28 cellular contexts compared by ENCODE assay signal in genomic region chr15:65598468-65598867, GRCh38. TPM values are rescaled to one million over a fixed set of nuclear protein-coding genes. Genes with fewer than 3 reads are reported as not detected.
DNase-seq lines count a peak whose midpoint lies in the region; ATAC-seq and TF ChIP-seq lines count a peak whose summit lies in the region.
"Had no signal": no experiment of that assay in that cellular context is flagged by ENCODE, and none has a peak within 500 bp of the region (broad histone marks: within the 10 kb centered on the region; RNA-seq: fewer than 3 reads in every experiment).

No MANE protein-coding gene starts in this region.

- H4K5ac ChIP-seq in H9 (ENCODE audit: insufficient read length, low read depth, low read length) = no peak overlapping the region

- H3K27me3 Mint-ChIP-seq in activated CD4-positive, alpha-beta T cell treated with anti-CD3 and anti-CD28 coated beads, Interleukin-2, amount 10 ng/mL, durations not matched to agents 24 days and 14 days = no peaks in the 10 kb centered on the region
- H3K27me3 Mint-ChIP-seq in activated CD4-positive, alpha-beta T cell treated with anti-CD3 and anti-CD28 coated beads, Interleukin-2, amount 10 ng/mL, durations not matched to agents 7 days and 5 days = no peaks in the 10 kb centered on the region
- H3K27me3 Mint-ChIP-seq in H9 (ENCODE audit: low read depth) = no peaks in the 10 kb centered on the region
- no peaks in the 10 kb centered on the region for H3K27me3 Mint-ChIP-seq in WTC11 (ENCODE audit: low read depth)
- H3K27me3 Mint-ChIP-seq in osteocyte (ENCODE audit: unreplicated experiment) = no peaks in the 10 kb centered on the region
- H3K27me3 Mint-ChIP-seq: activated B cell treated with CpG ODN at 0.5 μM for 24 hours; B cell; CD8-positive, alpha-beta memory T cell; memory B cell had no signal

- no peak overlapping the region for H3K4me2 ChIP-seq in H9 (ENCODE audit: insufficient read depth, insufficient read length, low read length)

- WGBS in H9 (ENCODE audit: extremely low coverage, insufficient read length, low lambda C conversion rate) = 100% methylated on average over 2 of the region's 2 CpGs

- H3K23ac ChIP-seq in H9 (ENCODE audit: insufficient read length, low read depth, low read length) = no peak overlapping the region

- intact Hi-C loops in activated CD4-positive, alpha-beta T cell treated with anti-CD3 and anti-CD28 coated beads, Interleukin-2, amount 10 ng/mL, durations not matched to agents 24 days and 14 days (cut with micrococcal nuclease) = no loop called here
- intact Hi-C loops in left ventricle myocardium inferior (cut with micrococcal nuclease) = no loop called here

- no peak for ATAC-seq in WTC11
- ATAC-seq: left colon had no signal

- peak overlapping the region; percentile 23 for H3K27ac Mint-ChIP-seq in activated CD4-positive, alpha-beta T cell treated with anti-CD3 and anti-CD28 coated beads, Interleukin-2, amount 10 ng/mL, durations not matched to agents 24 days and 14 days
- H3K27ac Mint-ChIP-seq in activated CD4-positive, alpha-beta T cell treated with anti-CD3 and anti-CD28 coated beads, Interleukin-2, amount 10 ng/mL, durations not matched to agents 7 days and 5 days = no peak overlapping the region
- H3K27ac Mint-ChIP-seq in H9 = peak overlapping the region in 2 of 3 experiments; percentile 1 to 73; a peak in 2 of 7 replicates
- peak overlapping the region; percentile 25; the same call in 1 of the 2 replicates for H3K27ac Mint-ChIP-seq in WTC11
- peak overlapping the region; percentile 20 for H3K27ac Mint-ChIP-seq in osteocyte (ENCODE audit: unreplicated experiment)
- H3K27ac Mint-ChIP-seq: activated B cell treated with CpG ODN at 0.5 μM for 24 hours, B cell, memory B cell had no signal

- no peak overlapping the region for H3K18ac ChIP-seq in H9 (ENCODE audit: insufficient read length, low read depth, low read length)

- H3K79me2 ChIP-seq in H9 (ENCODE audit: insufficient read depth, low read length) = no peaks in the 10 kb centered on the region

- no peak overlapping the region for H3K56ac ChIP-seq in H9 (ENCODE audit: insufficient read length, low read depth, low read length)

- no peaks in the 10 kb centered on the region for H3K9me3 Mint-ChIP-seq in activated CD4-positive, alpha-beta T cell treated with anti-CD3 and anti-CD28 coated beads, Interleukin-2, amount 10 ng/mL, durations not matched to agents 24 days and 14 days
- H3K9me3 Mint-ChIP-seq in activated CD4-positive, alpha-beta T cell treated with anti-CD3 and anti-CD28 coated beads, Interleukin-2, amount 10 ng/mL, durations not matched to agents 7 days and 5 days = no peaks in the 10 kb centered on the region
- H3K9me3 Mint-ChIP-seq in H9 (no peaks in the 10 kb centered on the region), WTC11 (no peaks in the 10 kb centered on the region), osteocyte (ENCODE audit: unreplicated experiment) (no peaks in the 10 kb centered on the region)
- H3K9me3 Mint-ChIP-seq: activated B cell treated with CpG ODN at 0.5 μM for 24 hours; CD8-positive, alpha-beta memory T cell; memory B cell had no signal

- peaks cover 40% of the 10 kb centered on the region for H3K36me3 Mint-ChIP-seq in activated CD4-positive, alpha-beta T cell treated with anti-CD3 and anti-CD28 coated beads, Interleukin-2, amount 10 ng/mL, durations not matched to agents 24 days and 14 days (ENCODE audit: low read depth)
- peaks cover 32% of the 10 kb centered on the region for H3K36me3 Mint-ChIP-seq in activated CD4-positive, alpha-beta T cell treated with anti-CD3 and anti-CD28 coated beads, Interleukin-2, amount 10 ng/mL, durations not matched to agents 7 days and 5 days (ENCODE audit: low read depth)
- H3K36me3 Mint-ChIP-seq in H9 (ENCODE audit: insufficient read depth in 1 of 3, low read depth in 3 of 3) = peaks cover 3 to 83% (median 57%) of the 10 kb centered on the region in 3 experiments; a peak in 6 of 7 replicates
- H3K36me3 Mint-ChIP-seq in WTC11 = peaks cover 46% of the 10 kb centered on the region
- peaks cover 37% of the 10 kb centered on the region for H3K36me3 Mint-ChIP-seq in osteocyte (ENCODE audit: unreplicated experiment)

- H2BK12ac ChIP-seq in H9 (ENCODE audit: insufficient read length, low read depth, low read length) = no peak overlapping the region

- no peak overlapping the region for H3K9ac ChIP-seq in H9 (ENCODE audit: extremely low read depth, insufficient read length, low read length)

- H3K27ac ChIP-seq in H9 (ENCODE audit: insufficient read length, low read depth, low read length) (no peak overlapping the region), left ventricle myocardium inferior (replicated peaks) (no peak overlapping the region)
- H3K27ac ChIP-seq: neutrophil, prostate gland, sigmoid colon, SJCRH30 had no signal

- H3K4me3 ChIP-seq in left ventricle myocardium inferior = no peak overlapping the region
- H3K4me3 ChIP-seq: prostate gland, sigmoid colon, SJCRH30 had no signal

- H3K4me1 ChIP-seq in H9 (ENCODE audit: insufficient read depth, low read length) = no peaks in the 10 kb centered on the region
- H3K4me1 ChIP-seq in left ventricle myocardium inferior = peaks cover 8% of the 10 kb centered on the region
- H3K4me1 ChIP-seq: prostate gland, sigmoid colon, SJCRH30 had no signal

- POLR2A ChIA-PET in activated CD4-positive, alpha-beta T cell treated with anti-CD3 and anti-CD28 coated beads, Interleukin-2, amount 10 ng/mL, durations not matched to agents 7 days and 5 days (lab: Charles Lee) = no interaction called here
- POLR2A ChIA-PET in WTC11 (lab: Charles Lee) = interaction anchor here (1.0 kb wide), 1 partner anchor 12 kb away, joined by 3 read pairs; the partner anchor contains the start of gene INTS14

- H3T11ph ChIP-seq in H9 (ENCODE audit: low read length) = no peak overlapping the region

- no peak overlapping the region for H4K8ac ChIP-seq in H9 (replicated peaks; ENCODE audit: insufficient read length, low read depth, low read length)

- peaks cover 5% of the 10 kb centered on the region for H3K4me1 Mint-ChIP-seq in activated CD4-positive, alpha-beta T cell treated with anti-CD3 and anti-CD28 coated beads, Interleukin-2, amount 10 ng/mL, durations not matched to agents 24 days and 14 days
- H3K4me1 Mint-ChIP-seq in activated CD4-positive, alpha-beta T cell treated with anti-CD3 and anti-CD28 coated beads, Interleukin-2, amount 10 ng/mL, durations not matched to agents 7 days and 5 days = peaks cover 7% of the 10 kb centered on the region
- H3K4me1 Mint-ChIP-seq in H9 (no peaks in the 10 kb centered on the region), WTC11 (no peaks in the 10 kb centered on the region), osteocyte (ENCODE audit: unreplicated experiment) (no peaks in the 10 kb centered on the region)
- H3K4me1 Mint-ChIP-seq: activated B cell treated with CpG ODN at 0.5 μM for 24 hours; B cell; CD8-positive, alpha-beta memory T cell; memory B cell had no signal

- H2BK15ac ChIP-seq in H9 (ENCODE audit: low read depth, low read length) = no peak overlapping the region

- H2AFZ ChIP-seq in H9 (ENCODE audit: low read length) = no peak overlapping the region

- H2BK120ac ChIP-seq in H9 (ENCODE audit: low read depth, low read length, poor library complexity, severe bottlenecking) = no peak overlapping the region

- DNase-seq in activated CD4-positive, alpha-beta T cell treated with anti-CD3 and anti-CD28 coated beads, Interleukin-2, amount 10 ng/mL, durations not matched to agents 24 days and 14 days = no peak
- no peak for DNase-seq in activated CD4-positive, alpha-beta T cell treated with anti-CD3 and anti-CD28 coated beads, Interleukin-2, amount 10 ng/mL, durations not matched to agents 7 days and 5 days
- DNase-seq in H9 (no peak), WTC11 (ENCODE audit: low spot score) (no peak), osteocyte (ENCODE audit: extremely low spot score, unreplicated experiment) (no peak), left ventricle myocardium inferior (no peak), NCI-H2196 treated with DMSO at 0.1 percent for 48 hours (lab: John Stamatoyannopoulos, UW; ENCODE audit: unreplicated experiment) (no peak), GM19238 (ENCODE audit: insufficient read length, low spot score) (no peak)
- DNase-seq: 8988T; activated B cell treated with CpG ODN at 0.5 μM for 24 hours; activated CD4-positive, alpha-beta T cell treated with anti-CD3 and anti-CD28 coated beads, Interleukin-2, amount 50 U/mL, for 4 hours; activated effector memory CD4-positive, alpha-beta T cell treated with anti-CD3 and anti-CD28 coated beads, Interleukin-2, amount 50 U/mL, for 16 hours; CD8-positive, alpha-beta memory T cell; hippocampal formation; left colon; NCI-H1105; NCI-H1930; NCI-H2227 treated with DMSO at 0.1 percent for 48 hours; NCI-H69; sigmoid colon; SJCRH30; stimulated activated CD4-positive, alpha-beta T cell treated with anti-CD3 and anti-CD28 coated beads, Interleukin-4, amount 100 ng/mL, for 4 hours; stimulated activated naive CD4-positive, alpha-beta T cell treated with Interleukin-2 at 50 U/mL for 16 hours; T1000 had no signal

- H4K91ac ChIP-seq in H9 (ENCODE audit: insufficient read length, low read depth, low read length) = no peak overlapping the region

- H3K9me3 ChIP-seq in H9 (ENCODE audit: control insufficient read depth, low read depth, low read length) (no peaks in the 10 kb centered on the region), left ventricle myocardium inferior (replicated peaks) (no peaks in the 10 kb centered on the region)
- H3K9me3 ChIP-seq: neutrophil, prostate gland, sigmoid colon, SJCRH30 had no signal

- no peak for TF ChIP-seq CTCF in H9 (conservative IDR thresholded peaks at IDR 0.05)
- no peak for TF ChIP-seq CTCF in WTC11 (IDR thresholded peaks at IDR 0.05)
- TF ChIP-seq CTCF in osteocyte (IDR thresholded peaks at IDR 0.05) = no peak
- no peak for TF ChIP-seq CTCF in left ventricle myocardium inferior (IDR thresholded peaks at IDR 0.05; ENCODE audit: borderline replicate concordance)

- H3K36me3 ChIP-seq in left ventricle myocardium inferior = peaks cover 96% of the 10 kb centered on the region

- H3K4me3 Mint-ChIP-seq in activated CD4-positive, alpha-beta T cell treated with anti-CD3 and anti-CD28 coated beads, Interleukin-2, amount 10 ng/mL, durations not matched to agents 24 days and 14 days = no peak overlapping the region
- no peak overlapping the region for H3K4me3 Mint-ChIP-seq in activated CD4-positive, alpha-beta T cell treated with anti-CD3 and anti-CD28 coated beads, Interleukin-2, amount 10 ng/mL, durations not matched to agents 7 days and 5 days
- H3K4me3 Mint-ChIP-seq in H9 (no peak overlapping the region), WTC11 (no peak overlapping the region), osteocyte (ENCODE audit: unreplicated experiment) (no peak overlapping the region)
- H3K4me3 Mint-ChIP-seq: activated B cell treated with CpG ODN at 0.5 μM for 24 hours; B cell; CD8-positive, alpha-beta memory T cell; memory B cell had no signal

- no peaks in the 10 kb centered on the region for H3K23me2 ChIP-seq in H9 (ENCODE audit: insufficient read length, low read depth, low read length, poor library complexity, severe bottlenecking)

- no peak overlapping the region for H2BK5ac ChIP-seq in H9 (ENCODE audit: insufficient read length, low read length)

- H3K14ac ChIP-seq in H9 (ENCODE audit: insufficient read depth, low read length) = no peak overlapping the region

- H3K27me3 ChIP-seq in H9 (ENCODE audit: insufficient read depth, low read length) (no peaks in the 10 kb centered on the region), left ventricle myocardium inferior (ENCODE audit: low read depth) (no peaks in the 10 kb centered on the region)
- H3K27me3 ChIP-seq: neutrophil, sigmoid colon, SJCRH30 had no signal

- H4K20me1 ChIP-seq in H9 (ENCODE audit: control insufficient read depth, insufficient read depth, insufficient read length) = no peaks in the 10 kb centered on the region

- no peak overlapping the region for H2BK20ac ChIP-seq in H9 (ENCODE audit: low read depth, low read length, poor library complexity, severe bottlenecking)

- CTCF ChIA-PET in activated CD4-positive, alpha-beta T cell treated with anti-CD3 and anti-CD28 coated beads, Interleukin-2, amount 10 ng/mL, durations not matched to agents 7 days and 5 days (lab: Charles Lee) = no interaction called here
- CTCF ChIA-PET in WTC11 (lab: Charles Lee) = no interaction called here

- H2AK5ac ChIP-seq in H9 (ENCODE audit: insufficient read length, low read length) = no peak overlapping the region

- H3K79me1 ChIP-seq in H9 (ENCODE audit: insufficient read depth, low read depth, low read length, poor library complexity, severe bottlenecking) = no peaks in the 10 kb centered on the region

- H3K4ac ChIP-seq in H9 (ENCODE audit: low read depth, low read length) = no peak overlapping the region

RNA-seq across cellular contexts. Expression of gene INTS14, which starts 12.5 kb away (rescaled TPM):
- 46.4 and 49.2 TPM in 2 replicates for total RNA-seq in activated CD4-positive, alpha-beta T cell treated with anti-CD3 and anti-CD28 coated beads, Interleukin-2, amount 10 ng/mL, durations not matched to agents 24 days and 14 days
- total RNA-seq in activated CD4-positive, alpha-beta T cell treated with anti-CD3 and anti-CD28 coated beads, Interleukin-2, amount 10 ng/mL, durations not matched to agents 7 days and 5 days = 10 to 100 TPM; 38.4 to 46.8 TPM
- total RNA-seq in H9 (2021) (41.8 and 44.7 TPM in 2 replicates), WTC11 (2021) (28.3 to 31.9 TPM (median 30.7 TPM) in 3 replicates), osteocyte (33.6 and 33.9 TPM in 2 replicates), left ventricle myocardium inferior (12.2 TPM)

RNA-seq across cellular contexts. Expression of gene SLC24A1, which starts 23.3 kb away (rescaled TPM):
- total RNA-seq in activated CD4-positive, alpha-beta T cell treated with anti-CD3 and anti-CD28 coated beads, Interleukin-2, amount 10 ng/mL, durations not matched to agents 24 days and 14 days = 5.1 and 5.5 TPM in 2 replicates
- total RNA-seq in activated CD4-positive, alpha-beta T cell treated with anti-CD3 and anti-CD28 coated beads, Interleukin-2, amount 10 ng/mL, durations not matched to agents 7 days and 5 days = 1 to 10 TPM; 4.3 to 5.4 TPM
- total RNA-seq in H9 (2021) (8.6 TPM in 2 replicates), WTC11 (2021) (7.0 to 10.7 TPM (median 10.3 TPM) in 3 replicates), osteocyte (14.8 and 17.2 TPM in 2 replicates), left ventricle myocardium inferior (2.3 TPM)
